In genomic region chr6:52918027-52918722, GRCh38 we compare ENCODE assay signal across 12 cellular contexts. TPM values are rescaled to one million over a fixed set of nuclear protein-coding genes. Genes with fewer than 3 reads are reported as not detected.
DNase-seq lines count a peak whose midpoint lies in the region; TF ChIP-seq lines count a peak whose summit lies in the region.
"Not testable (repeated sequence)": the region's sequence is repeated elsewhere in the genome, so short reads cannot be mapped to it uniquely, and the experiment has no call there.
"Had no signal": no experiment of that assay in that cellular context is flagged by ENCODE, and none has a peak within 500 bp of the region (broad histone marks: within the 10 kb centered on the region; RNA-seq: fewer than 3 reads in every experiment).

No MANE protein-coding gene starts in this region.

- H3K4me1 ChIP-seq in HAP-1: peaks cover 30% of the 10 kb centered on the region

- H3K9me3 ChIP-seq in HAP-1: not testable (repeated sequence)

- H3K27ac ChIP-seq in adipose tissue (ENCODE audit: low read depth, low read length): peak overlapping the region; percentile 15

- in situ Hi-C loops in HAP-1 (cut with MboI; ENCODE audit: low sequenced_read_pairs): not testable (repeated sequence)

- H3K4me3 Mint-ChIP-seq in chondrocyte (ENCODE audit: unreplicated experiment); neural crest cell: not testable (repeated sequence)

- H3K27ac Mint-ChIP-seq in chondrocyte (ENCODE audit: unreplicated experiment): peak overlapping the region; percentile 33
- not testable (repeated sequence) for H3K27ac Mint-ChIP-seq in neural crest cell (ENCODE audit: unreplicated experiment)

- CTCF ChIA-PET in BJ (lab: Yijun Ruan, JAX): interaction anchor here (0.9 kb wide), 1 partner anchor 21 kb away, joined by 3 read pairs; no protein-coding TSS in a partner anchor

- POLR2A ChIA-PET in BJ (lab: Charles Lee): not testable (repeated sequence)

- H3K4me1 Mint-ChIP-seq in chondrocyte (ENCODE audit: low read depth) (peaks cover 12% of the 10 kb centered on the region), neural crest cell (peaks cover 19% of the 10 kb centered on the region)

- H3K4me3 ChIP-seq in BJ (ENCODE audit: low read depth, low read length); HAP-1; foreskin fibroblast (ENCODE audit: low read depth in 1 of 2, low read length in 2 of 2): not testable (repeated sequence)

- not testable (repeated sequence) for H3K36me3 ChIP-seq in BJ (ENCODE audit: control insufficient read depth, insufficient read depth, low read length); HAP-1 (replicated peaks)

- not testable (repeated sequence) for TF ChIP-seq CTCF in BJ (IDR thresholded peaks at IDR 0.05; ENCODE audit: insufficient read depth, low read depth, low read length); chondrocyte (IDR thresholded peaks at IDR 0.05); foreskin fibroblast (IDR thresholded peaks at IDR 0.05; ENCODE audit: low read depth, low read length); neural crest cell (conservative IDR thresholded peaks at IDR 0.05)

- H3K27me3 Mint-ChIP-seq in chondrocyte (ENCODE audit: low read depth); neural crest cell (ENCODE audit: low read depth): not testable (repeated sequence)

- WGBS in adipose tissue, 3 donors: 60 to 84% (median 75%) methylated on average over 9 of the region's 9 CpGs

- not testable (repeated sequence) for H3K36me3 Mint-ChIP-seq in chondrocyte (ENCODE audit: low read depth); neural crest cell (ENCODE audit: low read depth)

- peak; percentile 80 for DNase-seq in BJ (ENCODE audit: low read depth)
- peak; percentile 76 to 86 for DNase-seq in HAP-1 (ENCODE audit: low spot score in 2 of 2)
- DNase-seq in NCI-H69 (lab: John Stamatoyannopoulos, UW): peak; percentile 29
- DNase-seq in chondrocyte (ENCODE audit: low spot score): not testable (repeated sequence)
- DNase-seq in foreskin fibroblast: peak; percentile 86 to 96
- peak; percentile 24 for DNase-seq in neural crest cell (ENCODE audit: low read depth, low spot score)
- DNase-seq in stromal cell of bone marrow (ENCODE audit: low read depth): peak; percentile 63

- H3K9me3 Mint-ChIP-seq in chondrocyte (ENCODE audit: low read depth); neural crest cell: not testable (repeated sequence)

- not testable (repeated sequence) for H3K27me3 ChIP-seq in BJ (ENCODE audit: control insufficient read depth, insufficient read depth, low read length); HAP-1 (ENCODE audit: low read depth)

RNA-seq across cellular contexts. Expression of gene GSTA3, which starts 8.7 kb away (rescaled TPM):
- not detected in 2 replicates for polyA plus RNA-seq in BJ (2011; rRNA removed)
- polyA minus RNA-seq in BJ (2011; rRNA and poly(A)+ RNA removed): not detected in 2 replicates
- polyA plus RNA-seq in adipose tissue: under 1 TPM in 1 of 3 donors, not detected in 2; 0.45 TPM
- not detected in 3 replicates for total RNA-seq in chondrocyte
- not detected in 2 replicates for total RNA-seq in neural crest cell
- total RNA-seq: activated CD8-positive, alpha-beta T cell treated with anti-CD3 and anti-CD28 coated beads, Interleukin-2, amount 10 ng/mL, durations not matched to agents 7 days and 5 days; activated T-cell treated with anti-CD3 and anti-CD28 coated beads, Interleukin-2, amount 50 U/mL, for 4 hours; gastroesophageal sphincter; left colon had no signal
